1 cellular context compared by ENCODE assay signal in the genomic region with DNA sequence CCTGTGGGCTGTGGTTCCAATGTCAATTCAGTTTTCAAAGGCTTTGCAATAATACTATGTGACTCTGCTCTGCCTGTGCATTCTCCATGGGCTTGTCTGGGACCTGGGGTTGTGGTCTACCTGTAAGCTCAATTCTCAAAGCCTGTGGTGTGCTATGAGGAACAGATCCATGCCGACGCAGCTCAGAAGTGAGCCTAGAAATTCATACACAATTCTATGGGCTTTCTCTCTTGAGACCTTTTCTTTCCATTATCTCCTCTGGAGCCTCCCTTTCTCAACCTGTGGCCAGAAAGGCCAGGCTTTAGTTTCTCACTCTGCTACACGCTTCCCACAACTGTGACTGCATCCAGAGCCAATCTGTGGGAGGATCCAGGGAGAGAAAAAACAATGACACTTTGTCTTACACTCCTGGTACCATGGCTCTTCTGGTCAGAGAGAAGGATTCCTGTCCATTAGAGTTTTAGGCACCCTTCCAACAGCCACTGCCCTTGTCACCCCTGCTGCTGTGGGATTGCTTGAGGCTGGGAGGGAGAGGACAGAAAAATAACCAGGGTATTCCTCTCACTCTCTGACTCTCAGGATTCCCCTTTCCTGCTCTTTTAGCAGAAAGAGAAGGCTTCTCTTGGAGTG.
TF ChIP-seq lines count a peak whose summit lies in the region.

No MANE protein-coding gene starts in this region.

TF ChIP-seq in GM23338, 12 proteins besides CTCF, POLR2A, EP300 and RAD21 (continued from another document):
- TF ChIP-seq, protein P1, sequence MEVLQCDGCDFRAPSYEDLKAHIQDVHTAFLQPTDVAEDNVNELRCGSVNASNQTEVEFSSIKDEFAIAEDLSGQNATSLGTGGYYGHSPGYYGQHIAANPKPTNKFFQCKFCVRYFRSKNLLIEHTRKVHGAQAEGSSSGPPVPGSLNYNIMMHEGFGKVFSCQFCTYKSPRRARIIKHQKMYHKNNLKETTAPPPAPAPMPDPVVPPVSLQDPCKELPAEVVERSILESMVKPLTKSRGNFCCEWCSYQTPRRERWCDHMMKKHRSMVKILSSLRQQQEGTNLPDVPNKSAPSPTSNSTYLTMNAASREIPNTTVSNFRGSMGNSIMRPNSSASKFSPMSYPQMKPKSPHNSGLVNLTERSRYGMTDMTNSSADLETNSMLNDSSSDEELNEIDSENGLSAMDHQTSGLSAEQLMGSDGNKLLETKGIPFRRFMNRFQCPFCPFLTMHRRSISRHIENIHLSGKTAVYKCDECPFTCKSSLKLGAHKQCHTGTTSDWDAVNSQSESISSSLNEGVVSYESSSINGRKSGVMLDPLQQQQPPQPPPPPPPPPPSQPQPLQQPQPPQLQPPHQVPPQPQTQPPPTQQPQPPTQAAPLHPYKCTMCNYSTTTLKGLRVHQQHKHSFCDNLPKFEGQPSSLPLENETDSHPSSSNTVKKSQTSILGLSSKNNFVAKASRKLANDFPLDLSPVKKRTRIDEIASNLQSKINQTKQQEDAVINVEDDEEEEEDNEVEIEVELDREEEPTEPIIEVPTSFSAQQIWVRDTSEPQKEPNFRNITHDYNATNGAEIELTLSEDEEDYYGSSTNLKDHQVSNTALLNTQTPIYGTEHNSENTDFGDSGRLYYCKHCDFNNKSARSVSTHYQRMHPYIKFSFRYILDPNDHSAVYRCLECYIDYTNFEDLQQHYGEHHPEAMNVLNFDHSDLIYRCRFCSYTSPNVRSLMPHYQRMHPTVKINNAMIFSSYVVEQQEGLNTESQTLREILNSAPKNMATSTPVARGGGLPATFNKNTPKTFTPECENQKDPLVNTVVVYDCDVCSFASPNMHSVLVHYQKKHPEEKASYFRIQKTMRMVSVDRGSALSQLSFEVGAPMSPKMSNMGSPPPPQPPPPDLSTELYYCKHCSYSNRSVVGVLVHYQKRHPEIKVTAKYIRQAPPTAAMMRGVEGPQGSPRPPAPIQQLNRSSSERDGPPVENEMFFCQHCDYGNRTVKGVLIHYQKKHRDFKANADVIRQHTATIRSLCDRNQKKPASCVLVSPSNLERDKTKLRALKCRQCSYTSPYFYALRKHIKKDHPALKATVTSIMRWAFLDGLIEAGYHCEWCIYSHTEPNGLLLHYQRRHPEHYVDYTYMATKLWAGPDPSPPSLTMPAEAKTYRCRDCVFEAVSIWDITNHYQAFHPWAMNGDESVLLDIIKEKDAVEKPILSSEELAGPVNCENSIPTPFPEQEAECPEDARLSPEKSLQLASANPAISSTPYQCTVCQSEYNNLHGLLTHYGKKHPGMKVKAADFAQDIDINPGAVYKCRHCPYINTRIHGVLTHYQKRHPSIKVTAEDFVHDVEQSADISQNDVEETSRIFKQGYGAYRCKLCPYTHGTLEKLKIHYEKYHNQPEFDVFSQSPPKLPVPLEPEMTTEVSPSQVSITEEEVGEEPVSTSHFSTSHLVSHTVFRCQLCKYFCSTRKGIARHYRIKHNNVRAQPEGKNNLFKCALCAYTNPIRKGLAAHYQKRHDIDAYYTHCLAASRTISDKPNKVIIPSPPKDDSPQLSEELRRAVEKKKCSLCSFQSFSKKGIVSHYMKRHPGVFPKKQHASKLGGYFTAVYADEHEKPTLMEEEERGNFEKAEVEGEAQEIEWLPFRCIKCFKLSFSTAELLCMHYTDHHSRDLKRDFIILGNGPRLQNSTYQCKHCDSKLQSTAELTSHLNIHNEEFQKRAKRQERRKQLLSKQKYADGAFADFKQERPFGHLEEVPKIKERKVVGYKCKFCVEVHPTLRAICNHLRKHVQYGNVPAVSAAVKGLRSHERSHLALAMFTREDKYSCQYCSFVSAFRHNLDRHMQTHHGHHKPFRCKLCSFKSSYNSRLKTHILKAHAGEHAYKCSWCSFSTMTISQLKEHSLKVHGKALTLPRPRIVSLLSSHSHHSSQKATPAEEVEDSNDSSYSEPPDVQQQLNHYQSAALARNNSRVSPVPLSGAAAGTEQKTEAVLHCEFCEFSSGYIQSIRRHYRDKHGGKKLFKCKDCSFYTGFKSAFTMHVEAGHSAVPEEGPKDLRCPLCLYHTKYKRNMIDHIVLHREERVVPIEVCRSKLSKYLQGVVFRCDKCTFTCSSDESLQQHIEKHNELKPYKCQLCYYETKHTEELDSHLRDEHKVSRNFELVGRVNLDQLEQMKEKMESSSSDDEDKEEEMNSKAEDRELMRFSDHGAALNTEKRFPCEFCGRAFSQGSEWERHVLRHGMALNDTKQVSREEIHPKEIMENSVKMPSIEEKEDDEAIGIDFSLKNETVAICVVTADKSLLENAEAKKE (CRISPR knock-in tag; IDR thresholded peaks at IDR 0.05): no peak
- TF ChIP-seq, protein P2, sequence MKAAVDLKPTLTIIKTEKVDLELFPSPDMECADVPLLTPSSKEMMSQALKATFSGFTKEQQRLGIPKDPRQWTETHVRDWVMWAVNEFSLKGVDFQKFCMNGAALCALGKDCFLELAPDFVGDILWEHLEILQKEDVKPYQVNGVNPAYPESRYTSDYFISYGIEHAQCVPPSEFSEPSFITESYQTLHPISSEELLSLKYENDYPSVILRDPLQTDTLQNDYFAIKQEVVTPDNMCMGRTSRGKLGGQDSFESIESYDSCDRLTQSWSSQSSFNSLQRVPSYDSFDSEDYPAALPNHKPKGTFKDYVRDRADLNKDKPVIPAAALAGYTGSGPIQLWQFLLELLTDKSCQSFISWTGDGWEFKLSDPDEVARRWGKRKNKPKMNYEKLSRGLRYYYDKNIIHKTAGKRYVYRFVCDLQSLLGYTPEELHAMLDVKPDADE (IDR thresholded peaks at IDR 0.05): no peak
- TF ChIP-seq, protein P3, sequence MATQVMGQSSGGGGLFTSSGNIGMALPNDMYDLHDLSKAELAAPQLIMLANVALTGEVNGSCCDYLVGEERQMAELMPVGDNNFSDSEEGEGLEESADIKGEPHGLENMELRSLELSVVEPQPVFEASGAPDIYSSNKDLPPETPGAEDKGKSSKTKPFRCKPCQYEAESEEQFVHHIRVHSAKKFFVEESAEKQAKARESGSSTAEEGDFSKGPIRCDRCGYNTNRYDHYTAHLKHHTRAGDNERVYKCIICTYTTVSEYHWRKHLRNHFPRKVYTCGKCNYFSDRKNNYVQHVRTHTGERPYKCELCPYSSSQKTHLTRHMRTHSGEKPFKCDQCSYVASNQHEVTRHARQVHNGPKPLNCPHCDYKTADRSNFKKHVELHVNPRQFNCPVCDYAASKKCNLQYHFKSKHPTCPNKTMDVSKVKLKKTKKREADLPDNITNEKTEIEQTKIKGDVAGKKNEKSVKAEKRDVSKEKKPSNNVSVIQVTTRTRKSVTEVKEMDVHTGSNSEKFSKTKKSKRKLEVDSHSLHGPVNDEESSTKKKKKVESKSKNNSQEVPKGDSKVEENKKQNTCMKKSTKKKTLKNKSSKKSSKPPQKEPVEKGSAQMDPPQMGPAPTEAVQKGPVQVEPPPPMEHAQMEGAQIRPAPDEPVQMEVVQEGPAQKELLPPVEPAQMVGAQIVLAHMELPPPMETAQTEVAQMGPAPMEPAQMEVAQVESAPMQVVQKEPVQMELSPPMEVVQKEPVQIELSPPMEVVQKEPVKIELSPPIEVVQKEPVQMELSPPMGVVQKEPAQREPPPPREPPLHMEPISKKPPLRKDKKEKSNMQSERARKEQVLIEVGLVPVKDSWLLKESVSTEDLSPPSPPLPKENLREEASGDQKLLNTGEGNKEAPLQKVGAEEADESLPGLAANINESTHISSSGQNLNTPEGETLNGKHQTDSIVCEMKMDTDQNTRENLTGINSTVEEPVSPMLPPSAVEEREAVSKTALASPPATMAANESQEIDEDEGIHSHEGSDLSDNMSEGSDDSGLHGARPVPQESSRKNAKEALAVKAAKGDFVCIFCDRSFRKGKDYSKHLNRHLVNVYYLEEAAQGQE (IDR thresholded peaks at IDR 0.05; ENCODE audit: unreplicated experiment): no peak
- no peak for TF ChIP-seq NANOG (IDR thresholded peaks at IDR 0.05; ENCODE audit: borderline replicate concordance)
